ENCODE assay signal across 1 cellular context in the genomic region with DNA sequence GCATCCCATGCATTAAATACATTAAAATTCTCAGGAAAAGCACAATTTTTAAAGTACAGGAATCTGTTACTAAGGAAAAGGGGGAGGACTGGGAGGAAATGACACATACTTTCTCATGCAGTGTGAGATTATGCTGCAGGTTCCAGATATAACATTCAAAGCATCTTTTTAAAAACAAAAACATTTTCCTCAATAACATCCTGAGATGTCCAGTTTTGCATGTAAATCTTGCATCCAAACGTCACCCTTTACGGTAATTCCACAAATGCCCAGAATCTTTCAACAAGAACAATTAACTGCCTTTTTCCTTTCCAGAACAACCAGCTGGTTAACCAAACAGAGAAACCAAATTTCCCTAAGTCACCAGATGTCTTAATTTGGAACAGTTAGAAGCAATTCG.
TF ChIP-seq lines count a peak whose summit lies in the region.

No MANE protein-coding gene starts in this region.

TF ChIP-seq in GM23338, 12 proteins besides CTCF, POLR2A, EP300 and RAD21 (continued from another document):
- TF ChIP-seq ZNF462 (CRISPR knock-in tag; IDR thresholded peaks at IDR 0.05) = no peak
- TF ChIP-seq NANOG (IDR thresholded peaks at IDR 0.05; ENCODE audit: borderline replicate concordance) = no peak
- TF ChIP-seq, protein P1, sequence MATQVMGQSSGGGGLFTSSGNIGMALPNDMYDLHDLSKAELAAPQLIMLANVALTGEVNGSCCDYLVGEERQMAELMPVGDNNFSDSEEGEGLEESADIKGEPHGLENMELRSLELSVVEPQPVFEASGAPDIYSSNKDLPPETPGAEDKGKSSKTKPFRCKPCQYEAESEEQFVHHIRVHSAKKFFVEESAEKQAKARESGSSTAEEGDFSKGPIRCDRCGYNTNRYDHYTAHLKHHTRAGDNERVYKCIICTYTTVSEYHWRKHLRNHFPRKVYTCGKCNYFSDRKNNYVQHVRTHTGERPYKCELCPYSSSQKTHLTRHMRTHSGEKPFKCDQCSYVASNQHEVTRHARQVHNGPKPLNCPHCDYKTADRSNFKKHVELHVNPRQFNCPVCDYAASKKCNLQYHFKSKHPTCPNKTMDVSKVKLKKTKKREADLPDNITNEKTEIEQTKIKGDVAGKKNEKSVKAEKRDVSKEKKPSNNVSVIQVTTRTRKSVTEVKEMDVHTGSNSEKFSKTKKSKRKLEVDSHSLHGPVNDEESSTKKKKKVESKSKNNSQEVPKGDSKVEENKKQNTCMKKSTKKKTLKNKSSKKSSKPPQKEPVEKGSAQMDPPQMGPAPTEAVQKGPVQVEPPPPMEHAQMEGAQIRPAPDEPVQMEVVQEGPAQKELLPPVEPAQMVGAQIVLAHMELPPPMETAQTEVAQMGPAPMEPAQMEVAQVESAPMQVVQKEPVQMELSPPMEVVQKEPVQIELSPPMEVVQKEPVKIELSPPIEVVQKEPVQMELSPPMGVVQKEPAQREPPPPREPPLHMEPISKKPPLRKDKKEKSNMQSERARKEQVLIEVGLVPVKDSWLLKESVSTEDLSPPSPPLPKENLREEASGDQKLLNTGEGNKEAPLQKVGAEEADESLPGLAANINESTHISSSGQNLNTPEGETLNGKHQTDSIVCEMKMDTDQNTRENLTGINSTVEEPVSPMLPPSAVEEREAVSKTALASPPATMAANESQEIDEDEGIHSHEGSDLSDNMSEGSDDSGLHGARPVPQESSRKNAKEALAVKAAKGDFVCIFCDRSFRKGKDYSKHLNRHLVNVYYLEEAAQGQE (IDR thresholded peaks at IDR 0.05; ENCODE audit: unreplicated experiment) = no peak
- no peak for TF ChIP-seq JUNB (IDR thresholded peaks at IDR 0.05; ENCODE audit: unreplicated experiment)
- TF ChIP-seq CREB1 (CRISPR knock-in tag; IDR thresholded peaks at IDR 0.05; ENCODE audit: low read depth) = no peak
- no peak for TF ChIP-seq ZNF114 (CRISPR knock-in tag; IDR thresholded peaks at IDR 0.05)
